ENCODE assay signal across 14 cellular contexts in the genomic region with DNA sequence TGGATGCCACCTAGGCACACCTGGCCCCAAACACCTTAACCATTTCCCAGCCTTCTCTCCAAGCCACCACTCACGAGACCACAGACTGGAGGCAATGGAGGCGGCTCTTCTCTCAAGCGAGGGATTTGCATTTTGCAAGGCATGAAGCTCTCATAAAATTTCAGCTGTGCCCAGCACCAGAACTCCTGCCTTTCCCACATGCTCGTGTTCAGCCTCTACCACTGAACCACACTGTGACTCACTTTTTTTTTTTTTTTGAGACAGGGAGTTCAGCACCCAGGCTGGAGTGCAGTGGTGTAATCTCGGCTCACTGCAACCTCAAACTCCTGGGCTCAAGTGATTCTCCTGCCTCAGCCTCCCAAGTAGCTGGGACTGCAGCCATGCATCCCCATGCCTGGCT. TPM values are rescaled to one million over a fixed set of nuclear protein-coding genes. Genes with fewer than 3 reads are reported as not detected.
A peak's percentile ranks its signal among the peaks of the same experiment; 100 is the strongest.
DNase-seq lines count a peak whose midpoint lies in the region; ATAC-seq and TF ChIP-seq lines count a peak whose summit lies in the region.
"Had no signal": no experiment of that assay in that cellular context is flagged by ENCODE, and none has a peak within 500 bp of the region (broad histone marks: within the 10 kb centered on the region; RNA-seq: fewer than 3 reads in every experiment).

No MANE protein-coding gene starts in this region.

- intact Hi-C loops in CD4-positive, alpha-beta T cell (cut with DNase I, micrococcal nuclease) = loop anchor here (5.0 to 10.0 kb wide), 2 partner anchors 45 to 587 kb away; a partner anchor contains a TSS

- no peak overlapping the region for H3K4me3 Mint-ChIP-seq in CD4-positive, alpha-beta T cell

- CTCF ChIA-PET in CD4-positive, alpha-beta T cell (lab: Charles Lee) = interaction anchor here (1.1 kb wide), 1 partner anchor 161 kb away, joined by 5 read pairs; no protein-coding TSS in a partner anchor

- H3K36me3 Mint-ChIP-seq in CD4-positive, alpha-beta T cell (ENCODE audit: low read depth) = no peaks in the 10 kb centered on the region

- POLR2A ChIA-PET in CD4-positive, alpha-beta T cell (lab: Charles Lee) = no interaction called here

- no peaks in the 10 kb centered on the region for H3K36me3 ChIP-seq in NT2/D1 (ENCODE audit: insufficient read depth, insufficient read length, low read length)
- H3K36me3 ChIP-seq: ascending aorta; BLaER1 treated with 17β-estradiol and CSF1 and Interleukin-3, amounts not matched to agents 10 nM and 100 nM had no signal

- H3K4me3 ChIP-seq in NT2/D1 (ENCODE audit: insufficient read length, low read depth) (no peak overlapping the region), fibroblast of villous mesenchyme (ENCODE audit: low read depth, low read length) (no peak overlapping the region)
- H3K4me3 ChIP-seq: ascending aorta; BLaER1 treated with 17β-estradiol and CSF1 and Interleukin-3, amounts not matched to agents 10 nM and 100 nM; GM12878; SK-N-MC had no signal

- H3K27me3 Mint-ChIP-seq in CD4-positive, alpha-beta T cell = no peaks in the 10 kb centered on the region

- ATAC-seq in CD4-positive, alpha-beta T cell (ENCODE audit: poor library complexity) = peak; percentile 37

- no peaks in the 10 kb centered on the region for H3K9me3 Mint-ChIP-seq in CD4-positive, alpha-beta T cell

- H3K4me1 ChIP-seq in NT2/D1 (ENCODE audit: insufficient read depth, insufficient read length) = peaks cover 23% of the 10 kb centered on the region
- H3K4me1 ChIP-seq: ascending aorta had no signal

- no peaks in the 10 kb centered on the region for H3K27me3 ChIP-seq in CD4-positive, alpha-beta T cell (ENCODE audit: control insufficient read depth, insufficient read depth, low read length)
- peaks cover 2% of the 10 kb centered on the region for H3K27me3 ChIP-seq in NT2/D1 (ENCODE audit: insufficient read depth, insufficient read length)
- H3K27me3 ChIP-seq: ascending aorta; BLaER1 treated with 17β-estradiol and CSF1 and Interleukin-3, amounts not matched to agents 10 nM and 100 nM had no signal

- H3K4me1 Mint-ChIP-seq in CD4-positive, alpha-beta T cell (ENCODE audit: low read depth) = peaks cover 13% of the 10 kb centered on the region

- H3K27ac Mint-ChIP-seq in CD4-positive, alpha-beta T cell = no peak overlapping the region

- H3K27ac ChIP-seq in CD4-positive, alpha-beta T cell (ENCODE audit: low read depth, low read length) = no peak overlapping the region
- H3K27ac ChIP-seq: ascending aorta; BLaER1 treated with 17β-estradiol and CSF1 and Interleukin-3, amounts not matched to agents 10 nM and 100 nM; SK-N-MC had no signal

- no peak for DNase-seq in CD4-positive, alpha-beta T cell
- DNase-seq in NT2/D1 (ENCODE audit: low read depth, low spot score) = no peak
- peak; percentile 72 for DNase-seq in fibroblast of villous mesenchyme (ENCODE audit: low read depth)
- no peak for DNase-seq in 8988T
- no peak for DNase-seq in DMS79 treated with DMSO at 0.1 percent for 48 hours (lab: John Stamatoyannopoulos, UW)
- no peak for DNase-seq in NCI-H2196 (lab: John Stamatoyannopoulos, UW; ENCODE audit: unreplicated experiment)
- DNase-seq: NCI-H2227 treated with DMSO at 0.1 percent for 48 hours, retina had no signal

- no peaks in the 10 kb centered on the region for H3K9me3 ChIP-seq in CD4-positive, alpha-beta T cell (ENCODE audit: control insufficient read depth, low read length)
- H3K9me3 ChIP-seq in NT2/D1 (ENCODE audit: insufficient read depth, low read length) = no peaks in the 10 kb centered on the region
- H3K9me3 ChIP-seq: ascending aorta; BLaER1 treated with 17β-estradiol and CSF1 and Interleukin-3, amounts not matched to agents 10 nM and 100 nM had no signal

- peak overlapping the region; percentile 36 for H3K9ac ChIP-seq in NT2/D1 (ENCODE audit: insufficient read length, low read depth)

- no peak for TF ChIP-seq CTCF in CD4-positive, alpha-beta T cell (IDR thresholded peaks at IDR 0.05)
- no peak for TF ChIP-seq CTCF in fibroblast of villous mesenchyme (IDR thresholded peaks at IDR 0.05; ENCODE audit: insufficient read depth, low read depth, low read length)

RNA-seq across cellular contexts. Expression of a gene that starts 10.6 kb away (rescaled TPM):
- under 1 TPM in 1 of 2 experiments, not detected in 1; 0.87 TPM for total RNA-seq in CD4-positive, alpha-beta T cell
- total RNA-seq in fibroblast of villous mesenchyme = 0.64 TPM in 1 of 2 replicates, not detected in the other
- total RNA-seq: ascending aorta, HT-29, liver had no signal

RNA-seq across cellular contexts. Expression of a gene that starts 18.4 kb away (rescaled TPM):
- total RNA-seq in CD4-positive, alpha-beta T cell = 1 to 10 TPM; 1.1 to 1.3 TPM
- total RNA-seq in fibroblast of villous mesenchyme = 0.32 and 0.43 TPM in 2 replicates
- total RNA-seq: ascending aorta had no signal

RNA-seq across cellular contexts. Expression of a gene that starts 18.5 kb away (rescaled TPM):
- total RNA-seq in CD4-positive, alpha-beta T cell = 10 to 100 TPM; 16.4 to 16.9 TPM
- total RNA-seq in fibroblast of villous mesenchyme = 18.6 and 22.9 TPM in 2 replicates

RNA-seq across cellular contexts. Expression of a gene that starts 50.7 kb away (rescaled TPM):
- not detected for total RNA-seq in CD4-positive, alpha-beta T cell
- 2.6 TPM in 2 replicates for total RNA-seq in fibroblast of villous mesenchyme
- total RNA-seq: GM12878, liver had no signal
